10 cellular contexts compared by ENCODE assay signal in genomic region chr17:42406602-42407288, GRCh38. TPM values are rescaled to one million over a fixed set of nuclear protein-coding genes. Genes with fewer than 3 reads are reported as not detected.
DNase-seq lines count a peak whose midpoint lies in the region; ATAC-seq and TF ChIP-seq lines count a peak whose summit lies in the region.
"Had no signal": no experiment of that assay in that cellular context is flagged by ENCODE, and none has a peak within 500 bp of the region (broad histone marks: within the 10 kb centered on the region; RNA-seq: fewer than 3 reads in every experiment).

No MANE protein-coding gene starts in this region.

- H3K36me3 ChIP-seq in mesenchymal stem cell (ENCODE audit: control insufficient read depth in 1 of 2, insufficient read depth in 2 of 2, low read depth in 1 of 2, low read length in 2 of 2), result peaks cover 38 to 40% of the 10 kb centered on the region in 2 experiments
- H3K36me3 ChIP-seq in thoracic aorta, result peaks cover 20% of the 10 kb centered on the region

- H3K4me3 ChIP-seq in mesenchymal stem cell (ENCODE audit: insufficient read depth in 1 of 2, low read depth in 1 of 2, low read length in 2 of 2) (peak overlapping the region in 1 of 2 experiments; percentile 58), thoracic aorta (peak overlapping the region; percentile 10)
- H3K4me3 ChIP-seq: GM12878 had no signal

- no peak overlapping the region for H3K14ac ChIP-seq in mesenchymal stem cell (ENCODE audit: low read length in 2 of 2)

- peaks cover 22% of the 10 kb centered on the region for H3K4me1 ChIP-seq in mesenchymal stem cell (ENCODE audit: control insufficient read depth, insufficient read depth, low read depth, low read length)
- peaks cover 52 to 77% of the 10 kb centered on the region in 2 donors for H3K4me1 ChIP-seq in thoracic aorta (ENCODE audit: control insufficient read depth in 1 of 2, low read depth in 2 of 2)

- no peak overlapping the region for H2BK120ac ChIP-seq in mesenchymal stem cell (ENCODE audit: low read depth, low read length)

- H4K8ac ChIP-seq in mesenchymal stem cell (ENCODE audit: low read length), result no peak overlapping the region

- H3K27me3 ChIP-seq in mesenchymal stem cell (ENCODE audit: control insufficient read depth in 1 of 2, insufficient read depth in 1 of 2, low read length in 2 of 2), result no peaks in the 10 kb centered on the region
- H3K27me3 ChIP-seq in thoracic aorta (replicated peaks; ENCODE audit: insufficient read depth), result no peaks in the 10 kb centered on the region

- no peak overlapping the region for H3K4ac ChIP-seq in mesenchymal stem cell (ENCODE audit: low read depth in 1 of 2, low read length in 2 of 2)

- H3K27ac ChIP-seq in caudate nucleus (ENCODE audit: low read depth, low read length), result peak overlapping the region; percentile 90
- peak overlapping the region; percentile 4 for H3K27ac ChIP-seq in mesenchymal stem cell (ENCODE audit: low read length, poor library complexity, severe bottlenecking)
- peak overlapping the region; percentile 51 to 94 for H3K27ac ChIP-seq in thoracic aorta

- no peak overlapping the region for H2AK5ac ChIP-seq in mesenchymal stem cell (ENCODE audit: low read length, severe bottlenecking)

- H3K9me3 ChIP-seq in mesenchymal stem cell (ENCODE audit: control insufficient read depth, low read length), result no peaks in the 10 kb centered on the region
- H3K9me3 ChIP-seq in thoracic aorta, result no peaks in the 10 kb centered on the region

- H3K9me3 Mint-ChIP-seq in progenitor cell of endocrine pancreas (ENCODE audit: low read depth), result no peaks in the 10 kb centered on the region
- H3K9me3 Mint-ChIP-seq: WTC11 had no signal

- peak; percentile 93 for DNase-seq in OCI-M1 (lab: John Stamatoyannopoulos, UW)
- DNase-seq in caudate nucleus (lab: John Stamatoyannopoulos, UW), result no peak
- no peak for DNase-seq in mesenchymal stem cell
- DNase-seq in thoracic aorta (ENCODE audit: low spot score), result no peak
- no peak for DNase-seq in NCI-H1436 treated with DMSO at 0.1 percent for 48 hours (lab: John Stamatoyannopoulos, UW)
- DNase-seq in progenitor cell of endocrine pancreas (ENCODE audit: low spot score, unreplicated experiment), result no peak
- DNase-seq: PC-3 had no signal

- H3K4me1 Mint-ChIP-seq in progenitor cell of endocrine pancreas (ENCODE audit: low read depth), result peaks cover 7% of the 10 kb centered on the region

- H3K9ac ChIP-seq in mesenchymal stem cell (ENCODE audit: low read length), result peak overlapping the region; percentile 59

- no peaks in the 10 kb centered on the region for H3K36me3 Mint-ChIP-seq in progenitor cell of endocrine pancreas (ENCODE audit: insufficient read depth)
- H3K36me3 Mint-ChIP-seq: WTC11 had no signal

- H2AFZ ChIP-seq in mesenchymal stem cell (ENCODE audit: low read depth, low read length), result no peak overlapping the region

- no peak overlapping the region for H4K91ac ChIP-seq in mesenchymal stem cell (ENCODE audit: low read length)

- H3K27ac Mint-ChIP-seq in progenitor cell of endocrine pancreas, result no peak overlapping the region

- peaks cover 25% of the 10 kb centered on the region for H3K79me1 ChIP-seq in mesenchymal stem cell (replicated peaks; ENCODE audit: low read length, poor library complexity, severe bottlenecking)

- H3K4me2 ChIP-seq in mesenchymal stem cell (ENCODE audit: low read length, poor library complexity, severe bottlenecking), result no peak overlapping the region

- H2BK12ac ChIP-seq in mesenchymal stem cell (ENCODE audit: low read length in 2 of 2), result no peak overlapping the region

- peaks cover 18% of the 10 kb centered on the region for H3K27me3 Mint-ChIP-seq in progenitor cell of endocrine pancreas

- ATAC-seq in thoracic aorta (ENCODE audit: insufficient number of reproducible peaks, low FRiP score, low read depth) (no peak), HG03095 (IDR thresholded peaks at IDR 0.05; ENCODE audit: unreplicated experiment) (no peak)
- ATAC-seq: PC-3 had no signal

- no peak overlapping the region for H2BK5ac ChIP-seq in mesenchymal stem cell (ENCODE audit: low read depth, low read length, poor library complexity, severe bottlenecking)

- WGBS in mesenchymal stem cell, result 94% methylated on average over 4 of the region's 5 CpGs

- no peak overlapping the region for H3K23ac ChIP-seq in mesenchymal stem cell (ENCODE audit: low read length in 2 of 2)

- H3K18ac ChIP-seq in mesenchymal stem cell (ENCODE audit: low read depth in 1 of 2, low read length in 2 of 2), result no peak overlapping the region

- H2BK15ac ChIP-seq in mesenchymal stem cell (ENCODE audit: low read depth, poor library complexity, severe bottlenecking), result no peak overlapping the region

- TF ChIP-seq CTCF in thoracic aorta (IDR thresholded peaks at IDR 0.05), result no peak
- TF ChIP-seq CTCF in progenitor cell of endocrine pancreas (IDR thresholded peaks at IDR 0.05; ENCODE audit: unreplicated experiment), result no peak

- H3K4me3 Mint-ChIP-seq in progenitor cell of endocrine pancreas (ENCODE audit: low read depth), result no peak overlapping the region
- H3K4me3 Mint-ChIP-seq: WTC11 had no signal

RNA-seq across cellular contexts. Expression of gene CAVIN1, which starts 16.3 kb away (rescaled TPM):
- 168 TPM for polyA plus RNA-seq in mesenchymal stem cell (2013, experiment 1 of 2)
- polyA plus RNA-seq in mesenchymal stem cell (2013, experiment 2 of 2), result 165 TPM
- total RNA-seq in thoracic aorta, result 100 to 1,000 TPM; 579 to 938 TPM
- total RNA-seq in progenitor cell of endocrine pancreas, result 1.1 and 1.8 TPM in 2 replicates
- total RNA-seq: PC-3 had no signal

RNA-seq across cellular contexts. Expression of gene STAT3, which starts 18.5 kb away (rescaled TPM):
- polyA plus RNA-seq in mesenchymal stem cell (2013, experiment 1 of 2), result 67.6 TPM
- 66.8 TPM for polyA plus RNA-seq in mesenchymal stem cell (2013, experiment 2 of 2)
- 100 to 1,000 TPM; 217 to 360 TPM for total RNA-seq in thoracic aorta
- 41.2 and 42.2 TPM in 2 replicates for total RNA-seq in progenitor cell of endocrine pancreas
- total RNA-seq: PC-3 had no signal

RNA-seq across cellular contexts. Expression of gene ATP6V0A1, which starts 51.9 kb away (rescaled TPM):
- 39.0 TPM for polyA plus RNA-seq in mesenchymal stem cell (2013, experiment 1 of 2)
- polyA plus RNA-seq in mesenchymal stem cell (2013, experiment 2 of 2), result 40.2 TPM
- total RNA-seq in thoracic aorta, result 10 to 100 TPM; 63.2 to 95.6 TPM
- 86.3 and 90.5 TPM in 2 replicates for total RNA-seq in progenitor cell of endocrine pancreas

Comparison
In these comparisons a context has a peak if more than half of its experiments do, and no peak if none do; other contexts are left out.
1. H3K27ac ChIP-seq: peak in every context shown above with its lines; median percentile 90 in caudate nucleus; 72 in thoracic aorta; 4 in mesenchymal stem cell.
2. RNA of gene CAVIN1, which starts 16.3 kb away (total RNA-seq): 579 to 938 TPM in thoracic aorta; 1.1 to 1.8 TPM in progenitor cell of endocrine pancreas; every median in the first group is over 100 times any median in the second.